ENCODE assay signal across 15 cellular contexts in genomic region chr2:222423186-222423585, GRCh38. TPM values are rescaled to one million over a fixed set of nuclear protein-coding genes. Genes with fewer than 3 reads are reported as not detected.
DNase-seq lines count a peak whose midpoint lies in the region; ATAC-seq and TF ChIP-seq lines count a peak whose summit lies in the region.
"Had no signal": no experiment of that assay in that cellular context is flagged by ENCODE, and none has a peak within 500 bp of the region (broad histone marks: within the 10 kb centered on the region; RNA-seq: fewer than 3 reads in every experiment).

No MANE protein-coding gene starts in this region.

- H3K4me3 Mint-ChIP-seq in T-helper 2 cell treated with Interferon-gamma antibody and Interleukin-4, amounts not matched to agents 5 μg/mL and 100 μg/mL, for 36 hours, result peak overlapping the region; percentile 81
- H3K4me3 Mint-ChIP-seq in activated T-helper 2 cell treated with anti-CD3 and anti-CD28 coated beads, Interferon-gamma antibody, Interleukin-2, Interleukin-4, amounts not matched to agents 10 μg/mL and 5 μg/mL and 100 μg/mL, durations not matched to agents 14 hours and 24 hours and 36 hours (ENCODE audit: low read depth), result peak overlapping the region; percentile 96
- H3K4me3 Mint-ChIP-seq in naive thymus-derived CD4-positive, alpha-beta T cell, result peak overlapping the region in 8 of 10 donors; percentile 18 to 90 (median 73)

- no peak for ATAC-seq in naive thymus-derived CD4-positive, alpha-beta T cell
- no peak for ATAC-seq in GM19452 (IDR thresholded peaks at IDR 0.05; ENCODE audit: unreplicated experiment)
- no peak for ATAC-seq in GM19351 (IDR thresholded peaks at IDR 0.05; ENCODE audit: unreplicated experiment)

- POLR2A ChIA-PET in naive thymus-derived CD4-positive, alpha-beta T cell (lab: Charles Lee), result no interaction called here

- peaks cover 41% of the 10 kb centered on the region for H3K27me3 Mint-ChIP-seq in T-helper 2 cell treated with Interferon-gamma antibody and Interleukin-4, amounts not matched to agents 5 μg/mL and 100 μg/mL, for 36 hours (ENCODE audit: low read depth)
- peaks cover 21% of the 10 kb centered on the region for H3K27me3 Mint-ChIP-seq in activated T-helper 2 cell treated with anti-CD3 and anti-CD28 coated beads, Interferon-gamma antibody, Interleukin-2, Interleukin-4, amounts not matched to agents 10 μg/mL and 5 μg/mL and 100 μg/mL, durations not matched to agents 14 hours and 24 hours and 36 hours (ENCODE audit: low read depth)
- H3K27me3 Mint-ChIP-seq in naive thymus-derived CD4-positive, alpha-beta T cell, result peaks cover 51 to 70% (median 66%) of the 10 kb centered on the region in 5 donors

- no peak overlapping the region for H3K27ac ChIP-seq in naive thymus-derived CD4-positive, alpha-beta T cell (ENCODE audit: low read depth, low read length)
- H3K27ac ChIP-seq: foreskin keratinocyte had no signal

- H3K4me3 ChIP-seq in GM12865 (ENCODE audit: low read depth, low read length), result peak overlapping the region; percentile 94
- peak overlapping the region; percentile 42 for H3K4me3 ChIP-seq in naive thymus-derived CD4-positive, alpha-beta T cell (ENCODE audit: low read length)
- H3K4me3 ChIP-seq: body of pancreas had no signal

- CTCF ChIA-PET in naive thymus-derived CD4-positive, alpha-beta T cell (lab: Charles Lee), result no interaction called here

- no peaks in the 10 kb centered on the region for H3K9me3 ChIP-seq in naive thymus-derived CD4-positive, alpha-beta T cell (ENCODE audit: control insufficient read depth in 2 of 3, low read length in 3 of 3)
- H3K9me3 ChIP-seq: body of pancreas had no signal

- DNase-seq in T-helper 2 cell treated with Interferon-gamma antibody and Interleukin-4, amounts not matched to agents 5 μg/mL and 100 μg/mL, for 36 hours (ENCODE audit: low spot score), result no peak
- no peak for DNase-seq in T-helper 2 cell
- DNase-seq in GM12865 (ENCODE audit: low read depth), result no peak
- DNase-seq in activated T-helper 2 cell treated with anti-CD3 and anti-CD28 coated beads, Interferon-gamma antibody, Interleukin-2, Interleukin-4, amounts not matched to agents 10 μg/mL and 5 μg/mL and 100 μg/mL, durations not matched to agents 14 hours and 24 hours and 36 hours (ENCODE audit: low spot score), result no peak
- DNase-seq in naive thymus-derived CD4-positive, alpha-beta T cell, result no peak
- no peak for DNase-seq in GDM1 (lab: John Stamatoyannopoulos, UW)
- DNase-seq: body of pancreas, DMS79, foreskin keratinocyte, islet precursor cell, NCI-H187 treated with DMSO at 0.1 percent for 48 hours, SHP77 treated with DMSO at 0.1 percent for 48 hours had no signal

- intact Hi-C loops in activated T-helper 2 cell treated with anti-CD3 and anti-CD28 coated beads, Interferon-gamma antibody, Interleukin-2, Interleukin-4, amounts not matched to agents 10 μg/mL and 5 μg/mL and 100 μg/mL, durations not matched to agents 14 hours and 24 hours and 36 hours (cut with micrococcal nuclease), result loop anchor here (5.0 to 10.0 kb wide), 3 partner anchors 101 to 781 kb away; partner anchors contain the start of gene FARSB
- intact Hi-C loops in naive thymus-derived CD4-positive, alpha-beta T cell (cut with micrococcal nuclease), result loop anchor here (5.0 to 10.0 kb wide), 2 partner anchors 108 to 139 kb away; no protein-coding TSS in a partner anchor

- H3K4me1 ChIP-seq in naive thymus-derived CD4-positive, alpha-beta T cell (ENCODE audit: control insufficient read depth in 2 of 2, insufficient read depth in 2 of 2, low read length in 2 of 2), result peaks cover 0 to 5% of the 10 kb centered on the region in 2 donors
- H3K4me1 ChIP-seq: foreskin keratinocyte had no signal

- H3K27ac Mint-ChIP-seq in T-helper 2 cell treated with Interferon-gamma antibody and Interleukin-4, amounts not matched to agents 5 μg/mL and 100 μg/mL, for 36 hours, result no peak overlapping the region
- peak overlapping the region; percentile 98 for H3K27ac Mint-ChIP-seq in activated T-helper 2 cell treated with anti-CD3 and anti-CD28 coated beads, Interferon-gamma antibody, Interleukin-2, Interleukin-4, amounts not matched to agents 10 μg/mL and 5 μg/mL and 100 μg/mL, durations not matched to agents 14 hours and 24 hours and 36 hours
- H3K27ac Mint-ChIP-seq in naive thymus-derived CD4-positive, alpha-beta T cell, result peak overlapping the region in 2 of 9 donors; percentile 77 to 94

- no peak for TF ChIP-seq CTCF in GM12865 (IDR thresholded peaks at IDR 0.05; ENCODE audit: insufficient read depth, low read depth, low read length, missing control alignments)

- H3K27me3 ChIP-seq in naive thymus-derived CD4-positive, alpha-beta T cell (ENCODE audit: control insufficient read depth in 2 of 2, insufficient read depth in 2 of 2, low read length in 2 of 2), result no peaks in the 10 kb centered on the region
- H3K27me3 ChIP-seq: body of pancreas had no signal

- H3K36me3 Mint-ChIP-seq in T-helper 2 cell treated with Interferon-gamma antibody and Interleukin-4, amounts not matched to agents 5 μg/mL and 100 μg/mL, for 36 hours (ENCODE audit: low read depth), result no peaks in the 10 kb centered on the region
- peaks cover 7% of the 10 kb centered on the region for H3K36me3 Mint-ChIP-seq in activated T-helper 2 cell treated with anti-CD3 and anti-CD28 coated beads, Interferon-gamma antibody, Interleukin-2, Interleukin-4, amounts not matched to agents 10 μg/mL and 5 μg/mL and 100 μg/mL, durations not matched to agents 14 hours and 24 hours and 36 hours (ENCODE audit: low read depth)
- H3K36me3 Mint-ChIP-seq in naive thymus-derived CD4-positive, alpha-beta T cell, result no peaks in the 10 kb centered on the region

- H3K9me3 Mint-ChIP-seq in T-helper 2 cell treated with Interferon-gamma antibody and Interleukin-4, amounts not matched to agents 5 μg/mL and 100 μg/mL, for 36 hours, result no peaks in the 10 kb centered on the region
- H3K9me3 Mint-ChIP-seq in activated T-helper 2 cell treated with anti-CD3 and anti-CD28 coated beads, Interferon-gamma antibody, Interleukin-2, Interleukin-4, amounts not matched to agents 10 μg/mL and 5 μg/mL and 100 μg/mL, durations not matched to agents 14 hours and 24 hours and 36 hours, result no peaks in the 10 kb centered on the region
- peaks cover 0 to 4% (median 0%) of the 10 kb centered on the region in 11 donors for H3K9me3 Mint-ChIP-seq in naive thymus-derived CD4-positive, alpha-beta T cell

- H3K4me1 Mint-ChIP-seq in T-helper 2 cell treated with Interferon-gamma antibody and Interleukin-4, amounts not matched to agents 5 μg/mL and 100 μg/mL, for 36 hours (ENCODE audit: low read depth), result peaks cover 20% of the 10 kb centered on the region
- peaks cover 34% of the 10 kb centered on the region for H3K4me1 Mint-ChIP-seq in activated T-helper 2 cell treated with anti-CD3 and anti-CD28 coated beads, Interferon-gamma antibody, Interleukin-2, Interleukin-4, amounts not matched to agents 10 μg/mL and 5 μg/mL and 100 μg/mL, durations not matched to agents 14 hours and 24 hours and 36 hours (ENCODE audit: low read depth)
- H3K4me1 Mint-ChIP-seq in naive thymus-derived CD4-positive, alpha-beta T cell, result peaks cover 7 to 41% (median 17%) of the 10 kb centered on the region in 7 donors

- H3K36me3 ChIP-seq in naive thymus-derived CD4-positive, alpha-beta T cell (ENCODE audit: control insufficient read depth in 2 of 3, insufficient read depth in 3 of 3, low read length in 3 of 3), result no peaks in the 10 kb centered on the region

RNA-seq across cellular contexts. Expression of gene SGPP2, which starts 1.2 kb away (rescaled TPM):
- 10.6 and 11.4 TPM in 2 replicates for total RNA-seq in activated T-helper 2 cell treated with anti-CD3 and anti-CD28 coated beads, Interferon-gamma antibody, Interleukin-2, Interleukin-4, amounts not matched to agents 10 μg/mL and 5 μg/mL and 100 μg/mL, durations not matched to agents 14 hours and 24 hours and 36 hours
- total RNA-seq in naive thymus-derived CD4-positive, alpha-beta T cell, result 1 to 10 TPM in 2 of 5 experiments, under 1 TPM in 3; 0.37 to 5.8 (median 0.86) TPM
- polyA plus RNA-seq in naive thymus-derived CD4-positive, alpha-beta T cell, result under 1 TPM; 0.05 to 0.06 TPM
- total RNA-seq: H7 had no signal
